Comparison of ENCODE assay signal across 16 cellular contexts in the genomic region with DNA sequence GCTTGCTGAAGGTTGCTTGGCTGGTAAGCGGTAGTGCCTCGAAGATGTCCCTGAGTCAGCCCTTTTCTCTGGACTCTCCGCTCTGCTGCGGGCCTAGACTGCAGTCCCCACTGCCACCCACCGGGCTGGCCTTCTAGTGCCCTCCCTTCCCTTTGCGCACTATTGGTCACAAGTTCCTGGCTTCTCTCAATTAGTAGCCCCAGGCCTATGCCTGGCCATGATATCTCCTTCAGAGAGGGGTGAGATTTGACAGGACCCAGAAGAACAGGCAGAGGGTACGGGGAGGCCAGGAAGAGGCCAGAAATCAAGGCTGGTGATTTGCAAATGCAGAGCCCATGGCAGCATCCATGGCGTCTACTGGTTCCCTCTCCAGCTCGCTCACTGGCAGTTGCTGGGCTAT.
A peak's percentile ranks its signal among the peaks of the same experiment; 100 is the strongest.
DNase-seq lines count a peak whose midpoint lies in the region; ATAC-seq and TF ChIP-seq lines count a peak whose summit lies in the region.
"Had no signal": no experiment of that assay in that cellular context is flagged by ENCODE, and none has a peak within 500 bp of the region (broad histone marks: within the 10 kb centered on the region; RNA-seq: fewer than 3 reads in every experiment).

No MANE protein-coding gene starts in this region.

- no peak for TF ChIP-seq RAD21 in SK-N-SH (IDR thresholded peaks at IDR 0.05; ENCODE audit: low read length)

- H3K9me3 Mint-ChIP-seq in activated B cell treated with CpG ODN at 0.5 μM for 24 hours, result no peaks in the 10 kb centered on the region
- H3K9me3 Mint-ChIP-seq: CD8-positive, alpha-beta T cell; IgD-negative memory B cell had no signal

- H3K18ac ChIP-seq in neuronal stem cell (ENCODE audit: low read length), result no peak overlapping the region

- no peaks in the 10 kb centered on the region for H3K79me1 ChIP-seq in neuronal stem cell (ENCODE audit: low read depth, low read length)

- peaks cover 17% of the 10 kb centered on the region for H3K4me1 Mint-ChIP-seq in activated B cell treated with CpG ODN at 0.5 μM for 24 hours

- H3K27me3 ChIP-seq in SK-N-SH (ENCODE audit: insufficient read depth) (no peaks in the 10 kb centered on the region), neuronal stem cell (ENCODE audit: control insufficient read depth in 3 of 3, insufficient read depth in 3 of 3, low read depth in 1 of 3, low read length in 3 of 3) (no peaks in the 10 kb centered on the region)

- H2BK120ac ChIP-seq in neuronal stem cell (ENCODE audit: low read depth, low read length), result no peak overlapping the region

- POLR2A ChIA-PET in SK-N-SH (lab: Yijun Ruan, JAX) (no interaction called here), activated B cell treated with CpG ODN at 0.5 μM for 24 hours (lab: Charles Lee) (no interaction called here)

- TF ChIP-seq EP300 in SK-N-SH (IDR thresholded peaks at IDR 0.05; ENCODE audit: borderline replicate concordance in 1 of 2, low read depth in 1 of 2, low read length in 1 of 2), result peak in 1 of 2 experiments; percentile 47; a peak in 1 of 4 replicates

- no peaks in the 10 kb centered on the region for H3F3A ChIP-seq in SK-N-SH (replicated peaks; ENCODE audit: insufficient read depth)

- H3K27ac ChIP-seq in SK-N-SH (ENCODE audit: low read depth in 2 of 2, low read length in 1 of 2) (peak overlapping the region in 1 of 2 experiments; percentile 39; a peak in 2 of 4 replicates), neuronal stem cell (replicated peaks; ENCODE audit: low read length) (no peak overlapping the region)
- H3K27ac ChIP-seq: 22Rv1, A549 had no signal

- no peak overlapping the region for H3K4ac ChIP-seq in neuronal stem cell (ENCODE audit: low read length)

- H4K91ac ChIP-seq in neuronal stem cell (ENCODE audit: low read depth, low read length, poor library complexity), result no peak overlapping the region

- intact Hi-C loops in activated B cell treated with CpG ODN at 0.5 μM for 24 hours (cut with micrococcal nuclease), result no loop called here

- no peaks in the 10 kb centered on the region for H3K36me3 Mint-ChIP-seq in activated B cell treated with CpG ODN at 0.5 μM for 24 hours (ENCODE audit: low read depth)
- H3K36me3 Mint-ChIP-seq: CD8-positive, alpha-beta T cell had no signal

- CTCF ChIA-PET in SK-N-SH (lab: Yijun Ruan, JAX) (interaction anchor here (0.7 to 1.9 kb wide), 2 partner anchors 48 to 137 kb away, joined by 4 read pairs; no protein-coding TSS in a partner anchor), activated B cell treated with CpG ODN at 0.5 μM for 24 hours (lab: Charles Lee) (no interaction called here)

- no peak overlapping the region for H3K27ac Mint-ChIP-seq in activated B cell treated with CpG ODN at 0.5 μM for 24 hours
- H3K27ac Mint-ChIP-seq: CD8-positive, alpha-beta T cell had no signal

- H3K23ac ChIP-seq in neuronal stem cell (ENCODE audit: low read depth, low read length, poor library complexity), result no peak overlapping the region

- H4K20me1 ChIP-seq in SK-N-SH (ENCODE audit: insufficient read depth), result no peaks in the 10 kb centered on the region

- no peak overlapping the region for H3K4me3 Mint-ChIP-seq in activated B cell treated with CpG ODN at 0.5 μM for 24 hours
- H3K4me3 Mint-ChIP-seq: CD8-positive, alpha-beta T cell had no signal

- no peaks in the 10 kb centered on the region for H3K79me2 ChIP-seq in SK-N-SH (ENCODE audit: insufficient read depth)

- H3K27me3 Mint-ChIP-seq in activated B cell treated with CpG ODN at 0.5 μM for 24 hours, result no peaks in the 10 kb centered on the region

- peak; percentile 50 for DNase-seq in SK-N-SH
- DNase-seq in activated B cell treated with CpG ODN at 0.5 μM for 24 hours, result peak; percentile 1
- no peak for DNase-seq in neuronal stem cell (ENCODE audit: low spot score)
- no peak for DNase-seq in iPS-NIHi7 (ENCODE audit: extremely low spot score)
- no peak for DNase-seq in NCI-H748 (lab: John Stamatoyannopoulos, UW; ENCODE audit: unreplicated experiment)
- DNase-seq in activated naive CD4-positive, alpha-beta T cell treated with Interleukin-2 at 50 U/mL for 16 hours, result no peak
- DNase-seq: AML-193; CD8-positive, alpha-beta T cell; DMS 273 treated with DMSO at 0.1 percent for 48 hours; DMS53 had no signal

- H3K9ac ChIP-seq in SK-N-SH (no peak overlapping the region), neuronal stem cell (ENCODE audit: low read depth, low read length, poor library complexity) (no peak overlapping the region)

- H3K14ac ChIP-seq in neuronal stem cell (ENCODE audit: low read length), result peak overlapping the region; percentile 66

- no peak overlapping the region for H2AFZ ChIP-seq in SK-N-SH (ENCODE audit: low read depth)
- no peak overlapping the region for H2AFZ ChIP-seq in neuronal stem cell (ENCODE audit: low read length)

- H3K9me2 ChIP-seq in SK-N-SH, result no peaks in the 10 kb centered on the region

- no peak overlapping the region for H2BK12ac ChIP-seq in neuronal stem cell (ENCODE audit: low read length)

- H3K9me3 ChIP-seq in SK-N-SH (no peaks in the 10 kb centered on the region), neuronal stem cell (replicated peaks in 1 of 2; ENCODE audit: control insufficient read depth in 2 of 2, insufficient read depth in 1 of 2, low read depth in 1 of 2, low read length in 2 of 2) (no peaks in the 10 kb centered on the region)
- H3K9me3 ChIP-seq: A549, HAP-1 had no signal

- TF ChIP-seq CTCF in SK-N-SH (IDR thresholded peaks at IDR 0.05) (no peak), activated B cell treated with CpG ODN at 0.5 μM for 24 hours (IDR thresholded peaks at IDR 0.05) (no peak)

- H2AK5ac ChIP-seq in neuronal stem cell (ENCODE audit: low read depth, low read length), result no peak overlapping the region

- no peak overlapping the region for H2BK15ac ChIP-seq in neuronal stem cell (ENCODE audit: low read length)

- peak overlapping the region; percentile 2 for H2BK5ac ChIP-seq in neuronal stem cell (ENCODE audit: low read length)

- no peak overlapping the region for H4K8ac ChIP-seq in neuronal stem cell (ENCODE audit: low read depth, low read length)

- ATAC-seq in SK-N-SH treated with all-trans-retinoic acid at 6 μM for 48 hours (no peak), activated B cell treated with CpG ODN at 0.5 μM for 24 hours (ENCODE audit: low read depth) (no peak)
- ATAC-seq: A549; CD8-positive, alpha-beta T cell; HepG2 had no signal

- WGBS in SK-N-SH (ENCODE audit: low lambda C conversion rate), result 96% methylated on average over 9 of the region's 9 CpGs
- no CpG with 5 or more reads among the region's 9 CpGs for WGBS in neuronal stem cell (ENCODE audit: extremely low coverage in 2 of 2, insufficient read length in 2 of 2, insufficient replicate concordance in 1 of 2), 2 donors

- H3K4me1 ChIP-seq in SK-N-SH (ENCODE audit: control insufficient read depth in 1 of 2, insufficient read depth in 2 of 2, low read depth in 1 of 2, low read length in 1 of 2) (peaks cover 24 to 55% of the 10 kb centered on the region in 2 experiments), neuronal stem cell (ENCODE audit: control insufficient read depth in 2 of 2, insufficient read depth in 1 of 2, low read depth in 1 of 2, low read length in 2 of 2) (peaks cover 0 to 6% of the 10 kb centered on the region in 2 donors)
- H3K4me1 ChIP-seq: HAP-1 had no signal

- H3K4me3 ChIP-seq in SK-N-SH (ENCODE audit: low read depth in 2 of 2, low read length in 1 of 2), result no peak overlapping the region
- H3K4me3 ChIP-seq in neuronal stem cell (ENCODE audit: low read length in 2 of 2), result no peak overlapping the region
- H3K4me3 ChIP-seq: A549, HAP-1 had no signal

- no peak overlapping the region for H3K4me2 ChIP-seq in SK-N-SH
- no peak overlapping the region for H3K4me2 ChIP-seq in neuronal stem cell (ENCODE audit: insufficient read depth, low read length, poor library complexity, severe bottlenecking)
- H3K4me2 ChIP-seq: A549 had no signal

- no peaks in the 10 kb centered on the region for H3K36me3 ChIP-seq in SK-N-SH (replicated peaks in 1 of 2; ENCODE audit: control insufficient read depth in 1 of 2, insufficient read depth in 2 of 2, low read length in 1 of 2)
- H3K36me3 ChIP-seq in neuronal stem cell (replicated peaks in 1 of 2; ENCODE audit: control insufficient read depth in 2 of 2, insufficient read depth in 2 of 2, low read length in 2 of 2), result no peaks in the 10 kb centered on the region
- H3K36me3 ChIP-seq: HAP-1 had no signal

TF ChIP-seq in SK-N-SH, 30 proteins besides CTCF, POLR2A, EP300 and RAD21:
- TF ChIP-seq, protein P1, sequence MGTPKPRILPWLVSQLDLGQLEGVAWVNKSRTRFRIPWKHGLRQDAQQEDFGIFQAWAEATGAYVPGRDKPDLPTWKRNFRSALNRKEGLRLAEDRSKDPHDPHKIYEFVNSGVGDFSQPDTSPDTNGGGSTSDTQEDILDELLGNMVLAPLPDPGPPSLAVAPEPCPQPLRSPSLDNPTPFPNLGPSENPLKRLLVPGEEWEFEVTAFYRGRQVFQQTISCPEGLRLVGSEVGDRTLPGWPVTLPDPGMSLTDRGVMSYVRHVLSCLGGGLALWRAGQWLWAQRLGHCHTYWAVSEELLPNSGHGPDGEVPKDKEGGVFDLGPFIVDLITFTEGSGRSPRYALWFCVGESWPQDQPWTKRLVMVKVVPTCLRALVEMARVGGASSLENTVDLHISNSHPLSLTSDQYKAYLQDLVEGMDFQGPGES (IDR thresholded peaks at IDR 0.05; ENCODE audit: low read depth, low read length), result no peak
- TF ChIP-seq GATA2 (CRISPR knock-in tag; IDR thresholded peaks at IDR 0.05) (peak; percentile 51; the same call in 1 of the 2 replicates), CHD2 (IDR thresholded peaks at IDR 0.05; ENCODE audit: low read length, partially characterized antibody) (no peak)

TF ChIP-seq in SK-N-SH treated with all-trans-retinoic acid at 6 μM for 48 hours, 23 proteins besides CTCF, POLR2A, EP300 and RAD21 (continues in another document):
- TF ChIP-seq, protein P2, sequence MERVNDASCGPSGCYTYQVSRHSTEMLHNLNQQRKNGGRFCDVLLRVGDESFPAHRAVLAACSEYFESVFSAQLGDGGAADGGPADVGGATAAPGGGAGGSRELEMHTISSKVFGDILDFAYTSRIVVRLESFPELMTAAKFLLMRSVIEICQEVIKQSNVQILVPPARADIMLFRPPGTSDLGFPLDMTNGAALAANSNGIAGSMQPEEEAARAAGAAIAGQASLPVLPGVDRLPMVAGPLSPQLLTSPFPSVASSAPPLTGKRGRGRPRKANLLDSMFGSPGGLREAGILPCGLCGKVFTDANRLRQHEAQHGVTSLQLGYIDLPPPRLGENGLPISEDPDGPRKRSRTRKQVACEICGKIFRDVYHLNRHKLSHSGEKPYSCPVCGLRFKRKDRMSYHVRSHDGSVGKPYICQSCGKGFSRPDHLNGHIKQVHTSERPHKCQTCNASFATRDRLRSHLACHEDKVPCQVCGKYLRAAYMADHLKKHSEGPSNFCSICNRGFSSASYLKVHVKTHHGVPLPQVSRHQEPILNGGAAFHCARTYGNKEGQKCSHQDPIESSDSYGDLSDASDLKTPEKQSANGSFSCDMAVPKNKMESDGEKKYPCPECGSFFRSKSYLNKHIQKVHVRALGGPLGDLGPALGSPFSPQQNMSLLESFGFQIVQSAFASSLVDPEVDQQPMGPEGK (CRISPR knock-in tag; IDR thresholded peaks at IDR 0.05; ENCODE audit: borderline replicate concordance), result no peak
- TF ChIP-seq ZNF8 (CRISPR knock-in tag; IDR thresholded peaks at IDR 0.05), result no peak
- no peak for TF ChIP-seq BACH2 (CRISPR knock-in tag; IDR thresholded peaks at IDR 0.05; ENCODE audit: borderline replicate concordance)
- no peak for TF ChIP-seq ZFP30 (CRISPR knock-in tag; IDR thresholded peaks at IDR 0.05)
- TF ChIP-seq ZNF70 (CRISPR knock-in tag; IDR thresholded peaks at IDR 0.05), result no peak
- TF ChIP-seq TCF4 (CRISPR knock-in tag; IDR thresholded peaks at IDR 0.05; ENCODE audit: borderline replicate concordance), result no peak

Comparison
In these comparisons a context has a peak if more than half of its experiments do, and no peak if none do; other contexts are left out.
1. DNase-seq: peak in SK-N-SH (single experiment) and activated B cell treated with CpG ODN at 0.5 μM for 24 hours (single experiment); none in neuronal stem cell (single experiment), iPS-NIHi7 (single experiment), NCI-H748 (single experiment) and activated naive CD4-positive, alpha-beta T cell treated with Interleukin-2 at 50 U/mL for 16 hours (single experiment).